ENCODE assay signal across 30 cellular contexts in genomic region chr16:1503110-1503955, GRCh38. TPM values are rescaled to one million over a fixed set of nuclear protein-coding genes. Genes with fewer than 3 reads are reported as not detected.
"Had no signal": no experiment of that assay in that cellular context is flagged by ENCODE, and none has a peak within 500 bp of the region (broad histone marks: within the 10 kb centered on the region; RNA-seq: fewer than 3 reads in every experiment).

No MANE protein-coding gene starts in this region.

- H3K27ac ChIP-seq: dorsolateral prefrontal cortex, neural progenitor cell, prostate gland, right atrium auricular region, sigmoid colon, stomach, thyroid gland, vagina had no signal

- H3K4me3 ChIP-seq: dorsolateral prefrontal cortex, lung, neural progenitor cell, prostate gland, right atrium auricular region, sigmoid colon, stomach, thyroid gland, vagina had no signal

- H3K27me3 Mint-ChIP-seq: memory B cell had no signal

- H3K9me3 ChIP-seq: prostate gland, right atrium auricular region, sigmoid colon, stomach, thyroid gland, vagina had no signal

- ATAC-seq: left colon; stimulated activated effector memory CD8-positive, alpha-beta T cell treated with anti-CD3 and anti-CD28 coated beads, Interleukin-12 subunit alpha, Interleukin-12 subunit beta, amount 100 ng/mL, for 72 hours had no signal

- H3K36me3 ChIP-seq: neural progenitor cell had no signal

- H3K4me3 Mint-ChIP-seq: immature natural killer cell; memory B cell; nephron; neural progenitor cell; stimulated activated effector memory CD8-positive, alpha-beta T cell treated with anti-CD3 and anti-CD28 coated beads, Interleukin-12 subunit alpha, Interleukin-12 subunit beta, amount 100 ng/mL, for 72 hours had no signal

- H3K27ac Mint-ChIP-seq: immature natural killer cell; memory B cell; nephron; neural progenitor cell; stimulated activated effector memory CD8-positive, alpha-beta T cell treated with anti-CD3 and anti-CD28 coated beads, Interleukin-12 subunit alpha, Interleukin-12 subunit beta, amount 100 ng/mL, for 72 hours had no signal

- DNase-seq: effector CD4-positive, alpha-beta T cell; hypothalamus; immature natural killer cell; islet precursor cell; kidney glomerular epithelial cell; left colon; nucleus accumbens; sigmoid colon; stimulated activated CD4-positive, alpha-beta T cell treated with anti-CD3 and anti-CD28 coated beads, Interleukin-2, amount 100 ng/mL, for 24 hours; stimulated activated CD4-positive, alpha-beta T cell treated with anti-CD3 and anti-CD28 coated beads, Interleukin-4, amount 100 ng/mL, for 24 hours; stimulated activated naive CD4-positive, alpha-beta T cell treated with Interleukin-2 at 50 U/mL for 16 hours; stomach; thyroid gland; trophoblast cell had no signal

- FAIRE-seq: frontal cortex had no signal

- H3K9me3 Mint-ChIP-seq: immature natural killer cell; memory B cell; nephron; neural progenitor cell; stimulated activated effector memory CD8-positive, alpha-beta T cell treated with anti-CD3 and anti-CD28 coated beads, Interleukin-12 subunit alpha, Interleukin-12 subunit beta, amount 100 ng/mL, for 72 hours had no signal

- H3K4me2 ChIP-seq: neural progenitor cell had no signal

- H3K27me3 ChIP-seq: dorsolateral prefrontal cortex, neural progenitor cell, right atrium auricular region, sigmoid colon, stomach, thyroid gland, vagina had no signal

- H3K4me1 ChIP-seq: neural progenitor cell, prostate gland, right atrium auricular region, sigmoid colon, stomach, thyroid gland, vagina had no signal

- H2AFZ ChIP-seq: neural progenitor cell had no signal

- H3K9ac ChIP-seq: neural progenitor cell had no signal

- H3K4me1 Mint-ChIP-seq: immature natural killer cell; memory B cell; nephron; neural progenitor cell; stimulated activated effector memory CD8-positive, alpha-beta T cell treated with anti-CD3 and anti-CD28 coated beads, Interleukin-12 subunit alpha, Interleukin-12 subunit beta, amount 100 ng/mL, for 72 hours had no signal

RNA-seq across cellular contexts. Expression of gene PTX4, which starts 14.6 kb away (rescaled TPM):
- total RNA-seq: frontal cortex, left colon, mononuclear cell, osteocyte, sigmoid colon, stomach, subcutaneous adipose tissue, temporal lobe, thyroid gland, vagina had no signal
- polyA plus RNA-seq: esophagus, immature natural killer cell, liver, sigmoid colon, stomach had no signal

RNA-seq across cellular contexts. Expression of gene CCDC154, which starts 59.0 kb away (rescaled TPM):
- total RNA-seq: right atrium auricular region, stomach, vagina had no signal
- polyA plus RNA-seq: immature natural killer cell had no signal
